In genomic region chr17:73030501-73030911, GRCh38 we compare ENCODE assay signal across 19 cellular contexts.
A peak's percentile ranks its signal among the peaks of the same experiment; 100 is the strongest.
DNase-seq lines count a peak whose midpoint lies in the region; ATAC-seq, FAIRE-seq and TF ChIP-seq lines count a peak whose summit lies in the region.
"Had no signal": no experiment of that assay in that cellular context is flagged by ENCODE, and none has a peak within 500 bp of the region (broad histone marks: within the 10 kb centered on the region; RNA-seq: fewer than 3 reads in every experiment).

No MANE protein-coding gene starts in this region.

- no peak for FAIRE-seq in small intestine (lab: Jason Lieb, UNC)
- FAIRE-seq in H54 (lab: Jason Lieb, UNC) = no peak

- H3K4me3 ChIP-seq in small intestine (ENCODE audit: low read depth in 1 of 2, low read length in 2 of 2) (no peak overlapping the region), coronary artery (no peak overlapping the region), testis (no peak overlapping the region)
- H3K4me3 ChIP-seq: heart left ventricle had no signal

- peak; percentile 90 for ATAC-seq in left lobe of liver
- ATAC-seq: heart left ventricle, T-cell had no signal

- no peak for TF ChIP-seq CTCF in coronary artery (IDR thresholded peaks at IDR 0.05)
- no peak for TF ChIP-seq CTCF in testis (IDR thresholded peaks at IDR 0.05)

- peaks cover 2 to 3% of the 10 kb centered on the region in 2 donors for H3K4me1 ChIP-seq in small intestine (ENCODE audit: control insufficient read depth in 2 of 2, insufficient read depth in 1 of 2, low read depth in 1 of 2, low read length in 1 of 2)
- H3K4me1 ChIP-seq in testis = no peaks in the 10 kb centered on the region

- intact Hi-C loops in testis (cut with DNase I; ENCODE audit: low total_unique reads) = no loop called here

- peak overlapping the region in 1 of 2 donors; percentile 28 for H3K27ac ChIP-seq in small intestine (ENCODE audit: low read depth in 1 of 2, low read length in 1 of 2)
- no peak overlapping the region for H3K27ac ChIP-seq in coronary artery
- H3K27ac ChIP-seq in testis = no peak overlapping the region
- H3K27ac ChIP-seq: 22Rv1, heart left ventricle had no signal

- no peaks in the 10 kb centered on the region for H3K27me3 ChIP-seq in small intestine (ENCODE audit: control insufficient read depth in 2 of 2, insufficient read depth in 2 of 2, low read length in 2 of 2)
- H3K27me3 ChIP-seq in testis = no peaks in the 10 kb centered on the region
- H3K27me3 ChIP-seq: heart left ventricle had no signal

- no peak for TF ChIP-seq POLR2A in H54 (IDR thresholded peaks at IDR 0.05; ENCODE audit: low read depth, low read length)
- TF ChIP-seq POLR2A in testis (IDR thresholded peaks at IDR 0.05) = no peak

- H3K9me3 ChIP-seq in small intestine (ENCODE audit: control insufficient read depth, low read depth) (no peaks in the 10 kb centered on the region), testis (no peaks in the 10 kb centered on the region)
- H3K9me3 ChIP-seq: heart left ventricle had no signal

- 34 to 66% (median 44%) methylated on average over 8 of the region's 8 CpGs for WGBS in small intestine, 3 donors
- WGBS in testis, 2 donors = 82 to 88% methylated on average over 8 of the region's 8 CpGs

- H3K36me3 ChIP-seq in small intestine (ENCODE audit: control insufficient read depth in 2 of 2, insufficient read depth in 2 of 2, low read length in 2 of 2) = no peaks in the 10 kb centered on the region
- no peaks in the 10 kb centered on the region for H3K36me3 ChIP-seq in testis (ENCODE audit: low read depth, missing control alignments)

- peak; percentile 42 for DNase-seq in DMS 273 (lab: John Stamatoyannopoulos, UW; ENCODE audit: unreplicated experiment)
- DNase-seq in DMS 273 treated with DMSO at 0.1 percent for 48 hours (lab: John Stamatoyannopoulos, UW) = no peak
- DNase-seq in cerebellar cortex (ENCODE audit: low spot score) = peak; percentile 18
- DNase-seq in left lobe of liver (ENCODE audit: low spot score) = peak; percentile 77
- peak; percentile 92 for DNase-seq in small intestine
- DNase-seq in coronary artery (ENCODE audit: low spot score) = no peak
- DNase-seq in H54 (ENCODE audit: insufficient read length, low spot score) = no peak
- DNase-seq in testis = no peak
- DNase-seq: activated CD4-positive, alpha-beta T cell treated with anti-CD3 and anti-CD28 coated beads for 1 hour; activated T-cell treated with anti-CD3 and anti-CD28 coated beads for 4 hours; CD8-positive, alpha-beta memory T cell; heart left ventricle; islet precursor cell; MM.1S; NCI-H2081; NCI-H774; RPMI8226; T-cell had no signal

Comparison
In these comparisons a context has a peak if more than half of its experiments do, and no peak if none do; other contexts are left out.
1. DNase-seq: peak in DMS 273 (single experiment), cerebellar cortex (single experiment), left lobe of liver (single experiment) and small intestine (single experiment); none in DMS 273 treated with DMSO at 0.1 percent for 48 hours (single experiment), coronary artery (single experiment), H54 (single experiment) and testis (single experiment).